ENCODE assay signal across 8 cellular contexts in genomic region chr7:158827411-158828342, GRCh38. TPM values are rescaled to one million over a fixed set of nuclear protein-coding genes. Genes with fewer than 3 reads are reported as not detected.
A peak's percentile ranks its signal among the peaks of the same experiment; 100 is the strongest.
DNase-seq lines count a peak whose midpoint lies in the region; ATAC-seq and TF ChIP-seq lines count a peak whose summit lies in the region.

No MANE protein-coding gene starts in this region.

- H3K27ac ChIP-seq in mammary epithelial cell (ENCODE audit: insufficient read depth, low read depth, low read length): peak overlapping the region; percentile 96

- peak overlapping the region; percentile 97 for H3K27ac Mint-ChIP-seq in mesothelial cell of epicardium

- H3K36me3 Mint-ChIP-seq in mesothelial cell of epicardium: no peaks in the 10 kb centered on the region

- H4K20me1 ChIP-seq in mammary epithelial cell (ENCODE audit: insufficient read depth, low read length): no peaks in the 10 kb centered on the region

- WGBS in mammary epithelial cell (ENCODE audit: low coverage, missing lambda C conversion rate): 38% methylated on average over 19 of the region's 21 CpGs

- H3K9ac ChIP-seq in mammary epithelial cell (ENCODE audit: insufficient read depth, low read length): peak overlapping the region; percentile 94

- intact Hi-C loops in mammary epithelial cell (cut with micrococcal nuclease): loop anchor here (2.0 kb wide), 3 partner anchors 25 to 149 kb away; no protein-coding TSS in a partner anchor

- H3K4me1 ChIP-seq in mammary epithelial cell (ENCODE audit: insufficient read depth, low read length): peaks cover 13% of the 10 kb centered on the region

- no peaks in the 10 kb centered on the region for H3K27me3 ChIP-seq in mammary epithelial cell (ENCODE audit: insufficient read depth, low read length)

- peak overlapping the region; percentile 72 for H3K4me2 ChIP-seq in mammary epithelial cell (ENCODE audit: insufficient read depth, low read depth, low read length)

- TSS peak; percentile 44 for BruUV-seq in mammary epithelial cell (replicated peaks; lab: Mats Ljungman, UMichigan)

- in situ Hi-C loops in mammary epithelial cell (cut with MboI; ENCODE audit: low sequenced_read_pairs in 2 of 2): no loop called here

- no peak overlapping the region for H2AFZ ChIP-seq in mammary epithelial cell (ENCODE audit: low read depth, low read length)

- H3K79me2 ChIP-seq in mammary epithelial cell (ENCODE audit: insufficient read depth, low read length): peaks cover 64% of the 10 kb centered on the region

- TF ChIP-seq CTCF in mammary epithelial cell (conservative IDR thresholded peaks at IDR 0.05 in 1 of 2, IDR thresholded peaks at IDR 0.05 in 1 of 2; ENCODE audit: extremely low read depth in 1 of 2, insufficient read depth in 1 of 2, low read depth in 1 of 2, low read length in 2 of 2) (no peak), mesothelial cell of epicardium (IDR thresholded peaks at IDR 0.05; ENCODE audit: unreplicated experiment) (no peak)

- no peaks in the 10 kb centered on the region for H3K9me3 ChIP-seq in mammary epithelial cell (replicated peaks; ENCODE audit: insufficient read depth, low read length)

- H3K27me3 Mint-ChIP-seq in mesothelial cell of epicardium (ENCODE audit: low read depth): no peaks in the 10 kb centered on the region

- H3K4me3 Mint-ChIP-seq in mesothelial cell of epicardium: peak overlapping the region; percentile 85

- peaks cover 18% of the 10 kb centered on the region for H3K4me1 Mint-ChIP-seq in mesothelial cell of epicardium

- no peak for ATAC-seq in GM21360 (IDR thresholded peaks at IDR 0.05; ENCODE audit: unreplicated experiment)
- no peak for ATAC-seq in GM19463 (IDR thresholded peaks at IDR 0.05; ENCODE audit: unreplicated experiment)

- dilution Hi-C loops in mammary epithelial cell (cut with HindIII; ENCODE audit: low sequenced_read_pairs): no loop called here

- H3K4me3 ChIP-seq in mammary epithelial cell (replicated peaks in 1 of 3; ENCODE audit: insufficient read depth in 1 of 3, low read depth in 2 of 3, low read length in 3 of 3): peak overlapping the region; percentile 89 to 97 (median 97)

- DNase-seq in GF-D8 (lab: John Stamatoyannopoulos, UW) (peak; percentile 64), MV-4-11 (lab: John Stamatoyannopoulos, UW) (peak; percentile 62), mammary epithelial cell (peak; percentile 52), mesothelial cell of epicardium (ENCODE audit: low spot score in 2 of 2, unreplicated experiment in 2 of 2) (no peak), H4 (ENCODE audit: low spot score) (no peak), activated gamma-delta T cell treated with Interleukin-2 at 50 U/mL for 16 hours (no peak)

- CTCF ChIA-PET in mammary epithelial cell (lab: Charles Lee; ENCODE audit: low non-redundant PET): no interaction called here

- H3K9me3 Mint-ChIP-seq in mesothelial cell of epicardium: no peaks in the 10 kb centered on the region

- no peaks in the 10 kb centered on the region for H3K36me3 ChIP-seq in mammary epithelial cell (ENCODE audit: insufficient read depth, low read length)

RNA-seq across cellular contexts. Expression of gene ESYT2, which starts 1.6 kb away (rescaled TPM):
- total RNA-seq in mammary epithelial cell: 100 to 1,000 TPM in 1 of 2 donors, 10 to 100 TPM in 1; 78.9 to 101 TPM
- polyA plus RNA-seq in mammary epithelial cell: 60.5 TPM
- 84.7 TPM for polyA minus RNA-seq in mammary epithelial cell
- total RNA-seq in mesothelial cell of epicardium: 36.5 to 37.1 TPM (median 36.7 TPM) in 3 replicates
- 26.5 and 26.9 TPM in 2 replicates for total RNA-seq in H4 (2014; rRNA removed; shearing (Covaris generic))

RNA-seq across cellular contexts. Expression of gene DYNC2I1, which starts 28.7 kb away (rescaled TPM):
- 10 to 100 TPM in 1 of 2 donors, 1 to 10 TPM in 1; 5.0 to 18.4 TPM for total RNA-seq in mammary epithelial cell
- polyA plus RNA-seq in mammary epithelial cell: 10.5 TPM
- 2.3 TPM for polyA minus RNA-seq in mammary epithelial cell
- total RNA-seq in mesothelial cell of epicardium: 31.1 to 36.2 TPM (median 36.0 TPM) in 3 replicates
- 3.0 and 3.3 TPM in 2 replicates for total RNA-seq in H4 (2014; rRNA removed; shearing (Covaris generic))

Comparison
In these comparisons a context has a peak if more than half of its experiments do, and no peak if none do; other contexts are left out.
1. DNase-seq: peak in GF-D8 (single experiment), MV-4-11 (single experiment) and mammary epithelial cell (single experiment); none in mesothelial cell of epicardium (0 of 2), H4 (single experiment) and activated gamma-delta T cell treated with Interleukin-2 at 50 U/mL for 16 hours (single experiment).